Comparison of ENCODE assay signal across 24 cellular contexts in the genomic region with DNA sequence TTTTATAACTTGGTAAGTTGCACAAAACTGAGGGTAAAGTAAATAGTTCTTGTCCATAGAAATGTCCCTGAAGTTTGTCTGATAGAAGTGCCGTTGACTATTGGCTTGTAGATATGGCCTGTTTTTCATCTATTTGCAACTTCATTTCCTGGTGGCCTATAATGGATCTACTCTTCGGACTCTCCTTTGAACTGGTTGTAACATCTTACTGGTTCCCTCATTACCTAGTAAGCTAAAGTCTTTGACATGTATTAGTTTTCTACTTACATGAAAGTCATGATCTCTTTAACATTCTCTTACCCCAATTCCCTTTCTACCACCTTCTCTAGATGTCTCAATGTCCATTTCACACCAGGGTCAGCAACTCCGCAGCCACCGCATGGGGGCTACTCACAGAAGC.
DNase-seq lines count a peak whose midpoint lies in the region; ATAC-seq and TF ChIP-seq lines count a peak whose summit lies in the region.
"Had no signal": no experiment of that assay in that cellular context is flagged by ENCODE, and none has a peak within 500 bp of the region (broad histone marks: within the 10 kb centered on the region; RNA-seq: fewer than 3 reads in every experiment).

No MANE protein-coding gene starts in this region.

- POLR2A ChIA-PET in activated CD4-positive, alpha-beta T cell treated with anti-CD3 and anti-CD28 coated beads for 36 hours (lab: Charles Lee): no interaction called here

- no peak overlapping the region for H3K27ac ChIP-seq in lower lobe of right lung
- H3K27ac ChIP-seq: BLaER1 had no signal

- peaks cover 4% of the 10 kb centered on the region for H3K9me3 ChIP-seq in lower lobe of right lung
- H3K9me3 ChIP-seq: BE2C had no signal

- H3K4me3 Mint-ChIP-seq in glutamatergic neuron (ENCODE audit: unreplicated experiment): no peak overlapping the region
- no peak overlapping the region for H3K4me3 Mint-ChIP-seq in activated CD4-positive, alpha-beta T cell treated with anti-CD3 and anti-CD28 coated beads for 36 hours
- H3K4me3 Mint-ChIP-seq: CD14-positive monocyte; CD4-positive, alpha-beta memory T cell; CD4-positive, CD25-positive, alpha-beta regulatory T cell; CD8-positive, alpha-beta memory T cell had no signal

- intact Hi-C loops in lower lobe of right lung (cut with DNase I) (no loop called here), posterior vena cava (cut with DNase I) (no loop called here)
- intact Hi-C loops in activated CD4-positive, alpha-beta T cell treated with anti-CD3 and anti-CD28 coated beads for 36 hours (cut with DNase I, micrococcal nuclease): no loop called here

- H3K4me3 ChIP-seq in lower lobe of right lung: no peak overlapping the region
- H3K4me3 ChIP-seq: BLaER1, GM12878 had no signal

- peaks cover 6% of the 10 kb centered on the region for H3K9me3 Mint-ChIP-seq in glutamatergic neuron (ENCODE audit: unreplicated experiment)
- peaks cover 6% of the 10 kb centered on the region for H3K9me3 Mint-ChIP-seq in activated CD4-positive, alpha-beta T cell treated with anti-CD3 and anti-CD28 coated beads for 36 hours (ENCODE audit: low read depth)

- H3K27me3 ChIP-seq in lower lobe of right lung (ENCODE audit: low read depth): no peaks in the 10 kb centered on the region
- H3K27me3 ChIP-seq: BE2C, BLaER1 had no signal

- peaks cover 3% of the 10 kb centered on the region for H3K27me3 Mint-ChIP-seq in glutamatergic neuron (ENCODE audit: unreplicated experiment)
- H3K27me3 Mint-ChIP-seq in activated CD4-positive, alpha-beta T cell treated with anti-CD3 and anti-CD28 coated beads for 36 hours: no peaks in the 10 kb centered on the region

- peak; percentile 4 for DNase-seq in glutamatergic neuron
- DNase-seq in lower lobe of right lung: peak; percentile 2
- peak; percentile 29 for DNase-seq in posterior vena cava (ENCODE audit: low spot score)
- no peak for DNase-seq in SKM-1 treated with dmso at 0.1 percent for 144 hours (lab: John Stamatoyannopoulos, UW; ENCODE audit: unreplicated experiment)
- DNase-seq in NCI-H1092 treated with DMSO at 0.1 percent for 48 hours (lab: John Stamatoyannopoulos, UW): no peak
- no peak for DNase-seq in activated CD4-positive, alpha-beta T cell treated with anti-CD3 and anti-CD28 coated beads for 36 hours
- DNase-seq: 8988T; ACHN; BE2C; C1 segment of cervical spinal cord; CD4-positive, alpha-beta memory T cell; CD4-positive, CD25-positive, alpha-beta regulatory T cell; COR-L47; DMS 273 treated with DMSO at 0.1 percent for 48 hours; DMS153; DMS53; DMS79; DND-41; EL; GDM1 had no signal

- no peaks in the 10 kb centered on the region for H3K36me3 ChIP-seq in lower lobe of right lung
- H3K36me3 ChIP-seq: BE2C, BLaER1 had no signal

- peaks cover 20% of the 10 kb centered on the region for H3K36me3 Mint-ChIP-seq in glutamatergic neuron (ENCODE audit: unreplicated experiment)
- no peaks in the 10 kb centered on the region for H3K36me3 Mint-ChIP-seq in activated CD4-positive, alpha-beta T cell treated with anti-CD3 and anti-CD28 coated beads for 36 hours (ENCODE audit: low read depth)
- H3K36me3 Mint-ChIP-seq: CD14-positive monocyte; CD4-positive, CD25-positive, alpha-beta regulatory T cell had no signal

- H3K27ac Mint-ChIP-seq in glutamatergic neuron (ENCODE audit: unreplicated experiment): no peak overlapping the region
- no peak overlapping the region for H3K27ac Mint-ChIP-seq in activated CD4-positive, alpha-beta T cell treated with anti-CD3 and anti-CD28 coated beads for 36 hours
- H3K27ac Mint-ChIP-seq: CD14-positive monocyte; CD4-positive, alpha-beta memory T cell; CD4-positive, CD25-positive, alpha-beta regulatory T cell; CD8-positive, alpha-beta memory T cell had no signal

- CTCF ChIA-PET in activated CD4-positive, alpha-beta T cell treated with anti-CD3 and anti-CD28 coated beads for 36 hours (lab: Charles Lee): interaction anchor here (0.7 to 1.4 kb wide), 2 partner anchors 73 to 288 kb away, joined by 3 to 4 read pairs; partner anchors contain the start of gene UQCC2

- peaks cover 6% of the 10 kb centered on the region for H3K4me1 Mint-ChIP-seq in glutamatergic neuron (ENCODE audit: low read depth, unreplicated experiment)
- H3K4me1 Mint-ChIP-seq in activated CD4-positive, alpha-beta T cell treated with anti-CD3 and anti-CD28 coated beads for 36 hours: no peaks in the 10 kb centered on the region
- H3K4me1 Mint-ChIP-seq: CD4-positive, alpha-beta memory T cell; CD4-positive, CD25-positive, alpha-beta regulatory T cell; CD8-positive, alpha-beta memory T cell had no signal

- no peak for ATAC-seq in lower lobe of right lung
- ATAC-seq in activated CD4-positive, alpha-beta T cell treated with anti-CD3 and anti-CD28 coated beads for 36 hours: no peak
- ATAC-seq: GM12878 had no signal

- no peak for TF ChIP-seq CTCF in glutamatergic neuron (IDR thresholded peaks at IDR 0.05; ENCODE audit: partially characterized antibody, unreplicated experiment)
- TF ChIP-seq CTCF in lower lobe of right lung (IDR thresholded peaks at IDR 0.05): no peak

- peaks cover 15% of the 10 kb centered on the region for H3K4me1 ChIP-seq in lower lobe of right lung
- H3K4me1 ChIP-seq: BLaER1 had no signal

Comparison
In these comparisons a context has a peak if more than half of its experiments do, and no peak if none do; other contexts are left out.
1. DNase-seq: peak in glutamatergic neuron (single experiment), lower lobe of right lung (single experiment) and posterior vena cava (single experiment); none in SKM-1 treated with dmso at 0.1 percent for 144 hours (single experiment), NCI-H1092 treated with DMSO at 0.1 percent for 48 hours (single experiment) and activated CD4-positive, alpha-beta T cell treated with anti-CD3 and anti-CD28 coated beads for 36 hours (single experiment).